ENCODE assay signal across 1 cellular context in the genomic region with DNA sequence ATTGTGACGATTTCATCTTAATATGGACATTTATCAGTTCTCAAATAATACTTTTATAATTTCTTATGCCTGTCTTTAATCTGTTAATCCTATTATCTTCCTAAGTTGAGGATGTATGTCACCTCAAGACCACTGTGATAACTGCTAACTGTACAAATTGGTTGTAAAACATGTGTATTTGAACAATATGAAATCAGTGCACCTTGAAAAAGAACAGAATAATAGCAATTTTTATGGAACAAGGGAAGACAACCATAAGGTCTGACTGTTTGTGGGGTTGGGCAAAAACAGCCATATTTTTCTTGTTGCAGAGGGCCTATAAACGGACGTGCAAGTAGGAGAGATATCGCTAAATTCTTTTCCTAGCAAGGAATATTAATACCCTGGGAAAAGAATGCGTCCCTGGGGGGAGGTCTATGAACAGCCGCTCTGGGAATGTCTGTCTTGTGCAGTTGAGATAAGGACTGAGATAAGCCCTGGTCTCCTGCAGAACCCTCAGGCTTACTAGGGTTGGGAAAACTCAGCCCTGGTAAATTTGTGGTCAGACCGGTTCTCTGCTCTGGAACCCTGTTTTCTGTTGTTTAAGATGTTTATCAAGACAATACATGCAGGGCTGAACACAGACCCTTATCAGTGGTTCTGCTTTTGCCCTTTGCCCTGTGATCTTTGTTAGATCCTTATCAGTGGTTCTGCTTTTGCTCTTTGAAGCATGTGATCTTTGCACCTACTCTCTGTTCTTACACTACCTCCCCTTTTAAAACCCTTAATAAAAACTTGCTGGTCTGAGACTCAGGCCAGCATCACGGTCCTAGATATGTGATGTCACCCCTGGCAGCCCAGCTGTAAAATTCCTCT. TPM values are rescaled to one million over a fixed set of nuclear protein-coding genes. Genes with fewer than 3 reads are reported as not detected.
"Had no signal": no experiment of that assay in that cellular context is flagged by ENCODE, and none has a peak within 500 bp of the region (broad histone marks: within the 10 kb centered on the region; RNA-seq: fewer than 3 reads in every experiment).

No MANE protein-coding gene starts in this region.

RNA-seq across cellular contexts. Expression of gene PRG4, which starts 52.0 kb away (rescaled TPM):
- total RNA-seq: kidney epithelial cell had no signal
